ENCODE assay signal across 8 cellular contexts in the genomic region with DNA sequence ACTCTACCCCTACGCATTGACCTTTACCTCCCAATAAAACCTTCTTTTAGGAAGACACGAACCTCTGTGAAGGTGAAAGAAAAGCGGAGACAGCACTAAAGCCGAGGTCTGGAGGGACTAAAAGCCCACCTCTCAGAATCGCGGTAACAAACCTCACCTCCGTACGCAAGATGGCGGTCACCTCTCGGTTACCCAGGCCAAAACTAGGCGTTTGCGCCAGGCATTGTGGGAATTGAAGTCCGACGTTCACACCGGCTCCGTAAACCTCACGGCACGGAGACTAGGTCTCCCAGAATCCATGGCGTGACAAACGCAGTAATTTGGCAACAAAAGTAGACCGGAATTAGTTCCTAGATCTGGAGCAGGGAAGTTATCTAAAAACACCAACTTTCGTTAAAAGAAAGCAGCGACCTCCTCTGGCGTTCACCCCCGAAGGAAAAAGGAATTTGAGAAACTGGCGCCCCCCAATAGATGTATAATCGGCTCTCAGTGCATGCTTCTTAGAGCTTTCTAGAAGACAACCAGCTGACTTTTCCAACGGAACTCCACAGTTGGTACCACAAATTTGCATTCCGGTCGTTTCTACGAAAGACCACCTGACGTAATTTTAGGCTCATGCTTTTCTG. TPM values are rescaled to one million over a fixed set of nuclear protein-coding genes. Genes with fewer than 3 reads are reported as not detected.
A peak's percentile ranks its signal among the peaks of the same experiment; 100 is the strongest.
DNase-seq lines count a peak whose midpoint lies in the region; ATAC-seq, FAIRE-seq and TF ChIP-seq lines count a peak whose summit lies in the region.

A gene (minus strand): TSS at position 175 of the 626 bp plus-strand sequence. CDS start 1,768 bp downstream, outside the sequence.

- TF ChIP-seq POLR2A in esophagus muscularis mucosa (IDR thresholded peaks at IDR 0.05; ENCODE audit: low read depth): no peak

- peak within 1 kb of the TSS; percentile 79 to 89 for H3K4me3 ChIP-seq in DND-41 (ENCODE audit: low read depth in 1 of 2, low read length in 2 of 2)
- H3K4me3 ChIP-seq in Karpas-422 (ENCODE audit: low read length): peak within 1 kb of the TSS; percentile 92
- peak within 1 kb of the TSS; percentile 72 to 84 (median 82) for H3K4me3 ChIP-seq in esophagus muscularis mucosa
- peak within 1 kb of the TSS; percentile 94 to 100 for H3K4me3 ChIP-seq in muscle layer of duodenum (ENCODE audit: low read depth in 1 of 2, low read length in 2 of 2)

- H2AFZ ChIP-seq in DND-41 (ENCODE audit: low read depth, low read length) (peak within 1 kb of the TSS; percentile 96), Karpas-422 (ENCODE audit: low read length) (peak within 1 kb of the TSS; percentile 89)

- H3K9me3 ChIP-seq in DND-41 (ENCODE audit: insufficient read depth, low read length, severe bottlenecking) (no peaks in the 10 kb centered on the region), Karpas-422 (ENCODE audit: low read length) (no peaks in the 10 kb centered on the region), esophagus muscularis mucosa (no peaks in the 10 kb centered on the region), muscle layer of duodenum (ENCODE audit: control insufficient read depth in 1 of 2, low read length in 2 of 2) (no peaks in the 10 kb centered on the region)

- peaks cover 24% of the 10 kb centered on the region for H3K36me3 ChIP-seq in DND-41 (ENCODE audit: insufficient read depth, low read length)
- peaks cover 28% of the 10 kb centered on the region for H3K36me3 ChIP-seq in Karpas-422 (ENCODE audit: insufficient read depth, low read length)
- peaks cover 0 to 13% (median 5%) of the 10 kb centered on the region in 4 donors for H3K36me3 ChIP-seq in esophagus muscularis mucosa
- H3K36me3 ChIP-seq in muscle layer of duodenum (ENCODE audit: control insufficient read depth in 1 of 2, insufficient read depth in 2 of 2, low read length in 2 of 2): peaks cover 0 to 11% of the 10 kb centered on the region in 2 donors

- H3K27me3 Mint-ChIP-seq in activated T-cell treated with anti-CD3 and anti-CD28 coated beads, Interleukin-2, amount 50 U/mL, for 72 hours (ENCODE audit: low read depth): no peaks in the 10 kb centered on the region

- H3K27ac Mint-ChIP-seq in activated T-cell treated with anti-CD3 and anti-CD28 coated beads, Interleukin-2, amount 50 U/mL, for 72 hours: peak within 1 kb of the TSS; percentile 95

- H4K20me1 ChIP-seq in DND-41 (ENCODE audit: insufficient read depth, low read length) (peaks cover 5% of the 10 kb centered on the region; the same call in 1 of the 2 replicates), Karpas-422 (ENCODE audit: insufficient read depth, low read depth, low read length) (no peaks in the 10 kb centered on the region)

- 2% methylated on average over 32 of the region's 32 CpGs for WGBS in esophagus muscularis mucosa

- H3K79me2 ChIP-seq in DND-41 (ENCODE audit: insufficient read depth, low read length): peaks cover 49% of the 10 kb centered on the region
- H3K79me2 ChIP-seq in Karpas-422 (ENCODE audit: low read length): peaks cover 47% of the 10 kb centered on the region

- H3K36me3 Mint-ChIP-seq in activated T-cell treated with anti-CD3 and anti-CD28 coated beads, Interleukin-2, amount 50 U/mL, for 72 hours (ENCODE audit: insufficient read depth in 2 of 2): peaks cover 25 to 29% of the 10 kb centered on the region in 2 donors

- H3K27ac ChIP-seq in DND-41 (ENCODE audit: low read length) (peak within 1 kb of the TSS; percentile 97), Karpas-422 (ENCODE audit: low read length) (peak within 1 kb of the TSS; percentile 72), esophagus muscularis mucosa (replicated peaks in 1 of 4) (peak within 1 kb of the TSS; percentile 89 to 96 (median 92)), muscle layer of duodenum (ENCODE audit: low read length) (peak within 1 kb of the TSS; percentile 100)

- H3K4me2 ChIP-seq in DND-41 (ENCODE audit: insufficient read depth, low read length): peak within 1 kb of the TSS; percentile 82
- H3K4me2 ChIP-seq in Karpas-422 (ENCODE audit: low read depth, low read length, poor library complexity, severe bottlenecking): peak within 1 kb of the TSS; percentile 94

- H3K9ac ChIP-seq in DND-41 (ENCODE audit: low read depth, low read length) (peak within 1 kb of the TSS; percentile 81), Karpas-422 (ENCODE audit: low read length) (peak within 1 kb of the TSS; percentile 94)

- peaks cover 48% of the 10 kb centered on the region for H3K4me1 Mint-ChIP-seq in activated T-cell treated with anti-CD3 and anti-CD28 coated beads, Interleukin-2, amount 50 U/mL, for 72 hours (ENCODE audit: low read depth)

- peak; percentile 85 for FAIRE-seq in RCC 7860 (lab: Jason Lieb, UNC)

- DNase-seq in DND-41 (peak; percentile 95), Karpas-422 (peak; percentile 98), RCC 7860 (ENCODE audit: low spot score) (peak; percentile 85), esophagus muscularis mucosa (ENCODE audit: extremely low spot score) (peak; percentile 99)
- DNase-seq in activated T-cell treated with anti-CD3 and anti-CD28 coated beads, Interleukin-2, amount 50 U/mL, for 72 hours: peak; percentile 88 to 91
- DNase-seq in stimulated activated CD8-positive, alpha-beta memory T cell treated with anti-CD3 and anti-CD28 coated beads, Interleukin-7, amount 100 ng/mL, for 4 hours (ENCODE audit: low read depth in 2 of 2): peak; percentile 84 to 90

- TF ChIP-seq CTCF in DND-41 (IDR thresholded peaks at IDR 0.05; ENCODE audit: borderline replicate concordance, extremely low read depth, low read length, poor library complexity, severe bottlenecking) (peak; percentile 63), esophagus muscularis mucosa (IDR thresholded peaks at IDR 0.05) (peak; percentile 28 to 39 (median 32))

- TF ChIP-seq EP300 in esophagus muscularis mucosa (IDR thresholded peaks at IDR 0.05): no peak

- H3K9me2 ChIP-seq in Karpas-422 (replicated peaks; ENCODE audit: insufficient read depth, low read length): no peaks in the 10 kb centered on the region; the same call in 1 of the 2 replicates

- H3K4me1 ChIP-seq in DND-41 (ENCODE audit: insufficient read depth, low read length): peaks cover 51% of the 10 kb centered on the region
- peaks cover 27% of the 10 kb centered on the region for H3K4me1 ChIP-seq in Karpas-422 (ENCODE audit: low read length)
- H3K4me1 ChIP-seq in esophagus muscularis mucosa: peaks cover 38 to 44% (median 42%) of the 10 kb centered on the region in 4 donors
- H3K4me1 ChIP-seq in muscle layer of duodenum (ENCODE audit: control insufficient read depth in 1 of 2, insufficient read depth in 2 of 2, low read length in 2 of 2): peaks cover 12 to 25% of the 10 kb centered on the region in 2 donors

- no peaks in the 10 kb centered on the region for H3K9me3 Mint-ChIP-seq in activated T-cell treated with anti-CD3 and anti-CD28 coated beads, Interleukin-2, amount 50 U/mL, for 72 hours

- H3K27me3 ChIP-seq in DND-41 (ENCODE audit: insufficient read depth, low read length, poor library complexity): no peaks in the 10 kb centered on the region
- H3K27me3 ChIP-seq in Karpas-422 (ENCODE audit: low read length): no peaks in the 10 kb centered on the region
- H3K27me3 ChIP-seq in esophagus muscularis mucosa: no peaks in the 10 kb centered on the region
- H3K27me3 ChIP-seq in muscle layer of duodenum (ENCODE audit: low read depth, low read length): no peaks in the 10 kb centered on the region

- ATAC-seq in DND-41 (ENCODE audit: insufficient read depth, low read depth): peak; percentile 96
- ATAC-seq in GM21825 (IDR thresholded peaks at IDR 0.05; ENCODE audit: unreplicated experiment): peak; percentile 95
- ATAC-seq in activated T-cell treated with anti-CD3 and anti-CD28 coated beads, Interleukin-2, amount 50 U/mL, for 72 hours (replicated peaks in 1 of 2): peak; percentile 88 to 94

- intact Hi-C loops in esophagus muscularis mucosa (cut with DNase I): loop anchor here (5.0 kb wide), 1 partner anchor 111 kb away; a partner anchor contains a TSS

- peak within 1 kb of the TSS; percentile 98 to 99 for H3K4me3 Mint-ChIP-seq in activated T-cell treated with anti-CD3 and anti-CD28 coated beads, Interleukin-2, amount 50 U/mL, for 72 hours

RNA-seq across cellular contexts. Expression of the gene that starts here (rescaled TPM):
- total RNA-seq in Karpas-422 (2014; rRNA removed; shearing (Covaris generic); ENCODE audit: low replicate concordance): 71.2 and 138 TPM in 2 replicates
- 100 to 1,000 TPM; 136 to 151 TPM for total RNA-seq in activated T-cell treated with anti-CD3 and anti-CD28 coated beads, Interleukin-2, amount 50 U/mL, for 72 hours
- 100 to 1,000 TPM in 3 of 4 donors, 10 to 100 TPM in 1; 81.2 to 198 (median 106) TPM for total RNA-seq in esophagus muscularis mucosa

Comparison
In these comparisons a context has a peak if more than half of its experiments do, and no peak if none do; other contexts are left out.
1. Peak in every context shown above with its lines: DNase-seq, ATAC-seq, H3K4me3 ChIP-seq and H3K27ac ChIP-seq.